In the genomic region with DNA sequence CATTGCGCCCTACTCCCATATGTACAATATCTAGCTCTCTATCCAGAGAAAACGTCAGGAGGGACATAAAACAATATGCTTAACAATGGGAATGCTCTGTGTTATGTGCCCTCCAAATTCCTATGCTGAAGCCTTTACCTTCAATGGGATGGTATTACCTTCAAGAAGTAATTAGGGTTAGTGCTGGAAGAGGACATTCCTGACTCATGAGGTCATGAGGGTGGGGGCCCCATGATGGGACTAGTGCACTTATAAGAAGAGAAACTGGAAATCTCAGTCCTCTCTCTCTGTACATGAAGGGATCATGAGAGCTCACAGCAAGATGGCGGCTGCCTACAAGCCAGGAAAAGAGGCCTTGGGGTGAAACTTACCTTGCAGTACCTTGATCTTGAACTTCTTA, we compare ENCODE assay signal across 18 cellular contexts. TPM values are rescaled to one million over a fixed set of nuclear protein-coding genes. Genes with fewer than 3 reads are reported as not detected.
"Had no signal": no experiment of that assay in that cellular context is flagged by ENCODE, and none has a peak within 500 bp of the region (broad histone marks: within the 10 kb centered on the region; RNA-seq: fewer than 3 reads in every experiment).

No MANE protein-coding gene starts in this region.

- H3K9ac ChIP-seq: neural progenitor cell had no signal

- H3K4me2 ChIP-seq: neural progenitor cell had no signal

- H3K36me3 ChIP-seq: heart right ventricle, neural progenitor cell, ovary, stomach, thoracic aorta had no signal

- H3K9me3 ChIP-seq: heart right ventricle, ovary, stomach, thoracic aorta had no signal

- H3K27me3 ChIP-seq: neural progenitor cell, ovary, stomach had no signal

- FAIRE-seq: frontal cortex had no signal

- H2AFZ ChIP-seq: neural progenitor cell had no signal

- H3K4me3 ChIP-seq: heart right ventricle, neural progenitor cell, ovary, skin epidermis, stomach, thoracic aorta had no signal

- H3K27ac ChIP-seq: heart right ventricle, neural progenitor cell, ovary, stomach, thoracic aorta, VCaP had no signal

- DNase-seq: activated CD4-positive, alpha-beta T cell treated with anti-CD3 and anti-CD28 coated beads for 48 hours; activated CD8-positive, alpha-beta memory T cell treated with anti-CD3 and anti-CD28 coated beads, Interleukin-2, amount 50 U/mL, for 48 hours; activated CD8-positive, alpha-beta T cell treated with anti-CD3 and anti-CD28 coated beads, Interleukin-2, amount 10 ng/mL, durations not matched to agents 7 days and 5 days; aorta; heart right ventricle; kidney glomerular epithelial cell; midbrain; ovary; retina; stomach; T-cell had no signal

RNA-seq across cellular contexts. Expression of a gene that starts 20.3 kb away (rescaled TPM):
- total RNA-seq: activated CD8-positive, alpha-beta T cell treated with anti-CD3 and anti-CD28 coated beads, Interleukin-2, amount 10 ng/mL, durations not matched to agents 7 days and 5 days; aorta; fibroblast of lung; frontal cortex; heart right ventricle; lower leg skin; ovary; stomach; T-cell; thoracic aorta had no signal
- polyA plus RNA-seq: aorta, fibroblast of lung, heart right ventricle, ovary, stomach had no signal
